ENCODE assay signal across 22 cellular contexts in genomic region chr6:168037856-168038255, GRCh38. TPM values are rescaled to one million over a fixed set of nuclear protein-coding genes. Genes with fewer than 3 reads are reported as not detected.
DNase-seq lines count a peak whose midpoint lies in the region; TF ChIP-seq lines count a peak whose summit lies in the region.
"Had no signal": no experiment of that assay in that cellular context is flagged by ENCODE, and none has a peak within 500 bp of the region (broad histone marks: within the 10 kb centered on the region; RNA-seq: fewer than 3 reads in every experiment).

No MANE protein-coding gene starts in this region.

- no peak overlapping the region for H3K4ac ChIP-seq in trophoblast cell (ENCODE audit: low read depth, low read length)

- H3K79me2 ChIP-seq in trophoblast cell (ENCODE audit: control insufficient read depth, insufficient read depth, low read length, poor library complexity), result no peaks in the 10 kb centered on the region

- no peak overlapping the region for H3K4me2 ChIP-seq in trophoblast cell (ENCODE audit: low read length)
- H3K4me2 ChIP-seq: BLaER1, KMS-11 had no signal

- H3K79me1 ChIP-seq in trophoblast cell (ENCODE audit: low read length), result no peaks in the 10 kb centered on the region

- peak; percentile 44 for DNase-seq in NCI-H510A treated with DMSO at 0.1 percent for 48 hours (lab: John Stamatoyannopoulos, UW)
- no peak for DNase-seq in NCI-H510A (lab: John Stamatoyannopoulos, UW)
- peak; percentile 33 for DNase-seq in Calu3
- DNase-seq in trophoblast cell, result peak; percentile 65 to 76
- no peak for DNase-seq in ACHN
- DNase-seq in NCI-H2029 treated with DMSO at 0.1 percent for 48 hours (lab: John Stamatoyannopoulos, UW), result no peak
- no peak for DNase-seq in T-helper 2 cell
- DNase-seq: CD8-positive, alpha-beta memory T cell; HFFc6; MG63; NCI-H1092; NCI-H146; NCI-H2081 treated with DMSO at 0.1 percent for 48 hours; NCI-H226; NCI-H69 had no signal

- H2BK120ac ChIP-seq in trophoblast cell (ENCODE audit: insufficient read depth, low read length, poor library complexity), result no peak overlapping the region

- TF ChIP-seq CTCF in Calu3 (IDR thresholded peaks at IDR 0.05; ENCODE audit: unreplicated experiment) (no peak), VCaP (conservative IDR thresholded peaks at IDR 0.05) (no peak)

- CTCF ChIA-PET in Calu3 (lab: Charles Lee), result no interaction called here

- H4K91ac ChIP-seq in trophoblast cell (ENCODE audit: low read depth, low read length), result no peak overlapping the region

- intact Hi-C loops in Calu3 (cut with micrococcal nuclease; ENCODE audit: unreplicated experiment), result loop anchor here (10.0 kb wide), 2 partner anchors 73 to 103 kb away; no protein-coding TSS in a partner anchor

- H3K27ac ChIP-seq in VCaP (peak overlapping the region; percentile 91; the same call in 1 of the 2 replicates), trophoblast cell (ENCODE audit: low read depth, low read length) (no peak overlapping the region)
- H3K27ac ChIP-seq: BLaER1, KMS-11, SK-N-MC had no signal

- H3K9me3 ChIP-seq in trophoblast cell (ENCODE audit: insufficient read depth, low read depth, low read length), result peaks cover 24% of the 10 kb centered on the region
- H3K9me3 ChIP-seq: MG63 had no signal

- no peak overlapping the region for H2AK5ac ChIP-seq in trophoblast cell (ENCODE audit: low read length)

- H4K8ac ChIP-seq in trophoblast cell (ENCODE audit: low read depth, low read length), result no peak overlapping the region

- no peak overlapping the region for H3K18ac ChIP-seq in trophoblast cell (ENCODE audit: low read length)

- no peak overlapping the region for H2AFZ ChIP-seq in trophoblast cell (ENCODE audit: insufficient read depth, low read length, poor library complexity)

- H3K27ac Mint-ChIP-seq in Calu3 (ENCODE audit: unreplicated experiment), result no peak overlapping the region
- H3K27ac Mint-ChIP-seq: CD8-positive, alpha-beta memory T cell; HFFc6 had no signal

- H3K36me3 ChIP-seq in trophoblast cell (ENCODE audit: control insufficient read depth in 1 of 2, insufficient read depth in 2 of 2, low read length in 2 of 2), result no peaks in the 10 kb centered on the region
- H3K36me3 ChIP-seq: MG63 had no signal

- H3K9me3 Mint-ChIP-seq in Calu3 (ENCODE audit: low read depth, unreplicated experiment), result peaks cover 7% of the 10 kb centered on the region

- H3K36me3 Mint-ChIP-seq in Calu3 (ENCODE audit: insufficient read depth, unreplicated experiment), result peaks cover 16% of the 10 kb centered on the region

- peaks cover 22% of the 10 kb centered on the region for H3K4me1 Mint-ChIP-seq in Calu3 (ENCODE audit: low read depth, unreplicated experiment)

- H3K27me3 ChIP-seq in trophoblast cell (ENCODE audit: insufficient read depth, low read length), result no peaks in the 10 kb centered on the region
- H3K27me3 ChIP-seq: BLaER1, MG63 had no signal

- peaks cover 0 to 9% of the 10 kb centered on the region in 2 experiments for H3K4me1 ChIP-seq in trophoblast cell (ENCODE audit: control insufficient read depth in 1 of 2, insufficient read depth in 2 of 2, low read length in 2 of 2)

- H2BK12ac ChIP-seq in trophoblast cell (ENCODE audit: low read length), result no peak overlapping the region

- no peak overlapping the region for H3K4me3 ChIP-seq in trophoblast cell (ENCODE audit: low read depth, low read length)
- H3K4me3 ChIP-seq: MG63, SK-N-MC had no signal

- BruUV-seq in Calu3 (replicated peaks; lab: Mats Ljungman, UMichigan), result no TSS peak

- peaks cover 14% of the 10 kb centered on the region for H3K27me3 Mint-ChIP-seq in Calu3 (ENCODE audit: unreplicated experiment)

- H4K12ac ChIP-seq in trophoblast cell (ENCODE audit: low read depth, low read length), result no peak overlapping the region

- no peak overlapping the region for H2BK5ac ChIP-seq in trophoblast cell (ENCODE audit: low read depth, low read length, poor library complexity)

- H3K4me3 Mint-ChIP-seq in Calu3 (ENCODE audit: low read depth, unreplicated experiment), result peak overlapping the region; percentile 20
- H3K4me3 Mint-ChIP-seq: CD8-positive, alpha-beta memory T cell; HFFc6 had no signal

- no peak overlapping the region for H3K14ac ChIP-seq in trophoblast cell (ENCODE audit: low read length)

- H3K23ac ChIP-seq in trophoblast cell (ENCODE audit: low read length), result no peak overlapping the region

- in situ Hi-C loops in ACHN (cut with HindIII; ENCODE audit: low pct_ligation_motif_present, low pct_unique_long_range_greater_than_20kb, low sequenced_read_pairs), result no loop called here

- no CpG with 5 or more reads among the region's 5 CpGs for WGBS in trophoblast cell (ENCODE audit: extremely low coverage, insufficient coverage, insufficient read length)

- H3K9ac ChIP-seq in trophoblast cell (ENCODE audit: low read length), result no peak overlapping the region
- H3K9ac ChIP-seq: BLaER1, KMS-11 had no signal

RNA-seq across cellular contexts. Expression of gene KIF25, which starts 40.4 kb away (rescaled TPM):
- total RNA-seq in Calu3 (2022), result not detected in 2 replicates
- 0.04 TPM in 1 of 2 replicates, not detected in the other for polyA plus RNA-seq in trophoblast cell (2013)
- total RNA-seq: A172; CD8-positive, alpha-beta memory T cell; HepG2; HFFc6 had no signal
- polyA plus RNA-seq: CD8-positive, alpha-beta memory T cell; HepG2 had no signal

RNA-seq across cellular contexts. Expression of gene FRMD1, which starts 41.2 kb away (rescaled TPM):
- not detected in 2 replicates for total RNA-seq in Calu3 (2022)
- polyA plus RNA-seq in trophoblast cell (2013), result not detected in 2 replicates
- total RNA-seq: A172; CD8-positive, alpha-beta memory T cell; H4; HepG2; HFFc6 had no signal
- polyA plus RNA-seq: CD8-positive, alpha-beta memory T cell had no signal

Comparison
In these comparisons a context has a peak if more than half of its experiments do, and no peak if none do; other contexts are left out.
1. DNase-seq: peak in NCI-H510A treated with DMSO at 0.1 percent for 48 hours (single experiment), Calu3 (single experiment) and trophoblast cell (2 of 2); none in NCI-H510A (single experiment), ACHN (single experiment), NCI-H2029 treated with DMSO at 0.1 percent for 48 hours (single experiment) and T-helper 2 cell (0 of 5).